Comparison of ENCODE assay signal across 26 cellular contexts in the genomic region with DNA sequence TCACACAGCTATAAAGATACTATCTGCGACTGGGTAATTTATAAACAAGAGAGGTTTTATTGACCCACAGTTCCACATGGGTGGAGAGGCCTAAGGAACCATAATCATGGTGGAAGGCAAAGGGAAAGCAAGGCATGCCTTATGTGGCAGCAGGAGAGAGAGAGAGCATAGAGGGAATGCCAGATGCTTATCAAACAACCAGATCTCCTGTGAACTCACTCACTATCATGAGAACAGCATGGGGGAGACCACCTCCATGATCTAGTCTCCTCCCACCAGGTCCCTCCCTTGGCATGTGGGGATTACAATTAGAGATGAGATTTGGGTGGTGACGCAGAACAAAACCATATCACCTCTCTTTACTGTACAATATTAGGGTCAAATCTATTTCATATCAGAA.
"Had no signal": no experiment of that assay in that cellular context is flagged by ENCODE, and none has a peak within 500 bp of the region (broad histone marks: within the 10 kb centered on the region; RNA-seq: fewer than 3 reads in every experiment).

No MANE protein-coding gene starts in this region.

- ATAC-seq: activated CD8-positive, alpha-beta T cell treated with anti-CD3 and anti-CD28 coated beads for 36 hours; activated naive CD8-positive, alpha-beta T cell treated with anti-CD3 and anti-CD28 coated beads, Interleukin-2, amount 50 U/mL, for 24 hours had no signal

- DNase-seq: activated B cell treated with CpG ODN at 0.5 μM for 24 hours; activated CD4-positive, alpha-beta memory T cell treated with anti-CD3 and anti-CD28 coated beads for 36 hours; activated CD4-positive, alpha-beta T cell treated with anti-CD3 and anti-CD28 coated beads for 4 hours; activated CD4-positive, alpha-beta T cell treated with anti-CD3 and anti-CD28 coated beads, Interleukin-2, amount 10 ng/mL, durations not matched to agents 24 days and 14 days; activated CD4-positive, alpha-beta T cell treated with anti-CD3 and anti-CD28 coated beads, Interleukin-2, amount 50 U/mL, for 1 hour; activated CD4-positive, alpha-beta T cell treated with anti-CD3 and anti-CD28 coated beads, Interleukin-2, amount 50 U/mL, for 4 hours; activated CD4-positive, CD25-positive, alpha-beta regulatory T cell treated with anti-CD3 and anti-CD28 coated beads, Interleukin-2, amount 50 U/mL, for 72 hours; activated CD8-positive, alpha-beta memory T cell treated with anti-CD3 and anti-CD28 coated beads, Interleukin-2, amount 50 U/mL, for 4 hours; activated CD8-positive, alpha-beta T cell treated with anti-CD3 and anti-CD28 coated beads for 36 hours; activated effector memory CD4-positive, alpha-beta T cell treated with Interleukin-2 at 50 U/mL for 16 hours; activated gamma-delta T cell; activated naive CD4-positive, alpha-beta T cell treated with Interleukin-2 at 50 U/mL for 16 hours; activated naive CD8-positive, alpha-beta T cell treated with anti-CD3 and anti-CD28 coated beads, Interleukin-2, amount 10 ng/mL, durations not matched to agents 7 days and 5 days; activated naive CD8-positive, alpha-beta T cell treated with anti-CD3 and anti-CD28 coated beads, Interleukin-2, amount 50 U/mL, for 24 hours; activated T-cell treated with anti-CD3 and anti-CD28 coated beads for 4 hours; activated T-cell treated with anti-CD3 and anti-CD28 coated beads, Interleukin-2, amount 50 U/mL, for 24 hours; activated T-cell treated with anti-CD3 and anti-CD28 coated beads, Interleukin-2, amount 50 U/mL, for 48 hours; amygdala; anterior cingulate cortex; central memory CD4-positive, alpha-beta T cell; T-helper 1 cell; T-helper 2 cell; T-helper 9 cell had no signal

- H3K27me3 ChIP-seq: ascending aorta had no signal

- FAIRE-seq: colon, TTC549 had no signal

- H3K4me3 ChIP-seq: ascending aorta had no signal

- H3K36me3 ChIP-seq: ascending aorta had no signal
